ENCODE assay signal across 6 cellular contexts in genomic region chr19:14434157-14434501, GRCh38. TPM values are rescaled to one million over a fixed set of nuclear protein-coding genes. Genes with fewer than 3 reads are reported as not detected.
A peak's percentile ranks its signal among the peaks of the same experiment; 100 is the strongest.
DNase-seq lines count a peak whose midpoint lies in the region; ATAC-seq and TF ChIP-seq lines count a peak whose summit lies in the region.

No MANE protein-coding gene starts in this region.

- POLR2A ChIA-PET in CD8-positive, alpha-beta memory T cell (lab: Charles Lee) = interaction anchor here (0.6 to 1.0 kb wide), 5 partner anchors 14 to 83 kb away, joined by 3 to 11 read pairs (median 4); partner anchors contain the start of gene DDX39A

- H3K9me3 Mint-ChIP-seq in CD8-positive, alpha-beta memory T cell = no peaks in the 10 kb centered on the region

- no peak for TF ChIP-seq CTCF in cardiac muscle cell (IDR thresholded peaks at IDR 0.05; ENCODE audit: low read depth, low read length)
- TF ChIP-seq CTCF in tibial nerve (IDR thresholded peaks at IDR 0.05) = no peak
- TF ChIP-seq CTCF in GM10266 (IDR thresholded peaks at IDR 0.05; ENCODE audit: control insufficient read depth, insufficient read depth, low read depth, missing control alignments) = no peak

- TF ChIP-seq EP300 in tibial nerve (IDR thresholded peaks at IDR 0.05) = no peak

- peaks cover 37 to 57% (median 51%) of the 10 kb centered on the region in 3 donors for H3K4me1 Mint-ChIP-seq in CD8-positive, alpha-beta memory T cell

- CTCF ChIA-PET in CD8-positive, alpha-beta memory T cell (lab: Charles Lee) = interaction anchor here (0.6 to 1.0 kb wide), 3 partner anchors 14 to 47 kb away, joined by 3 to 7 read pairs (median 3); no protein-coding TSS in a partner anchor

- H3K4me3 ChIP-seq in CD8-positive, alpha-beta memory T cell (ENCODE audit: low read length) = peak overlapping the region; percentile 47
- H3K4me3 ChIP-seq in NT2/D1 (ENCODE audit: insufficient read length, low read depth) = peak overlapping the region; percentile 70
- peak overlapping the region; percentile 86 for H3K4me3 ChIP-seq in cardiac muscle cell
- peak overlapping the region; percentile 67 to 82 (median 72) for H3K4me3 ChIP-seq in tibial nerve

- no peaks in the 10 kb centered on the region for H3K9me3 ChIP-seq in CD8-positive, alpha-beta memory T cell (ENCODE audit: low read length)
- H3K9me3 ChIP-seq in NT2/D1 (ENCODE audit: insufficient read depth, low read length) = no peaks in the 10 kb centered on the region
- no peaks in the 10 kb centered on the region for H3K9me3 ChIP-seq in cardiac muscle cell (ENCODE audit: low read depth)
- no peaks in the 10 kb centered on the region for H3K9me3 ChIP-seq in tibial nerve

- peak overlapping the region; percentile 67 to 92 (median 85) for H3K4me3 Mint-ChIP-seq in CD8-positive, alpha-beta memory T cell

- H3K27me3 ChIP-seq in CD8-positive, alpha-beta memory T cell (ENCODE audit: insufficient read depth, low read length, poor library complexity, severe bottlenecking) = no peaks in the 10 kb centered on the region
- peaks cover 3% of the 10 kb centered on the region for H3K27me3 ChIP-seq in NT2/D1 (ENCODE audit: insufficient read depth, insufficient read length)
- no peaks in the 10 kb centered on the region for H3K27me3 ChIP-seq in cardiac muscle cell
- H3K27me3 ChIP-seq in tibial nerve = no peaks in the 10 kb centered on the region

- H3K27ac Mint-ChIP-seq in CD8-positive, alpha-beta memory T cell = peak overlapping the region; percentile 41 to 97 (median 91)

- peaks cover 0 to 3% (median 0%) of the 10 kb centered on the region in 3 donors for H3K36me3 Mint-ChIP-seq in CD8-positive, alpha-beta memory T cell

- ATAC-seq in HG02798 (IDR thresholded peaks at IDR 0.05; ENCODE audit: poor library complexity, unreplicated experiment) = no peak

- DNase-seq in CD8-positive, alpha-beta memory T cell = peak in 1 of 5 donors; percentile 18
- DNase-seq in NT2/D1 (ENCODE audit: low read depth, low spot score) (no peak), cardiac muscle cell (ENCODE audit: low read depth in 1 of 2, low spot score in 1 of 2) (no peak), tibial nerve (ENCODE audit: low spot score in 2 of 2) (no peak), GM10266 (ENCODE audit: extremely low spot score) (no peak)

- peak overlapping the region; percentile 74 for H3K27ac ChIP-seq in CD8-positive, alpha-beta memory T cell (ENCODE audit: low read depth, low read length)
- H3K27ac ChIP-seq in cardiac muscle cell (no peak overlapping the region), tibial nerve (peak overlapping the region; percentile 47 to 91 (median 87))

- H3K9ac ChIP-seq in NT2/D1 (ENCODE audit: insufficient read length, low read depth) = peak overlapping the region; percentile 89

- TF ChIP-seq POLR2A in tibial nerve (IDR thresholded peaks at IDR 0.05) = no peak

- peaks cover 0 to 1% of the 10 kb centered on the region in 2 donors for H3K27me3 Mint-ChIP-seq in CD8-positive, alpha-beta memory T cell

- peaks cover 46% of the 10 kb centered on the region for H3K4me1 ChIP-seq in CD8-positive, alpha-beta memory T cell (ENCODE audit: insufficient read depth, low read length)
- H3K4me1 ChIP-seq in NT2/D1 (ENCODE audit: insufficient read depth, insufficient read length) = peaks cover 12% of the 10 kb centered on the region
- H3K4me1 ChIP-seq in cardiac muscle cell (ENCODE audit: low read depth) = peaks cover 6% of the 10 kb centered on the region
- H3K4me1 ChIP-seq in tibial nerve = peaks cover 0 to 56% (median 23%) of the 10 kb centered on the region in 4 donors

- H3K36me3 ChIP-seq in CD8-positive, alpha-beta memory T cell (ENCODE audit: insufficient read depth, low read length) = no peaks in the 10 kb centered on the region
- H3K36me3 ChIP-seq in NT2/D1 (ENCODE audit: insufficient read depth, insufficient read length, low read length) (peaks cover 6% of the 10 kb centered on the region), cardiac muscle cell (no peaks in the 10 kb centered on the region), tibial nerve (peaks cover 0 to 11% (median 0%) of the 10 kb centered on the region in 3 donors)

- 22 to 23% methylated on average over 4 of the region's 4 CpGs for WGBS in tibial nerve, 2 donors

RNA-seq across cellular contexts. Expression of gene PKN1, which starts 1.0 kb away (rescaled TPM):
- 100 to 1,000 TPM; 177 to 205 TPM for total RNA-seq in CD8-positive, alpha-beta memory T cell
- polyA plus RNA-seq in CD8-positive, alpha-beta memory T cell = 86.6 TPM
- total RNA-seq in cardiac muscle cell = 123 and 147 TPM in 2 replicates
- polyA plus RNA-seq in cardiac muscle cell = 109 and 132 TPM in 2 replicates
- 100 to 1,000 TPM in 2 of 4 donors, 10 to 100 TPM in 2; 73.9 to 150 (median 118) TPM for total RNA-seq in tibial nerve

RNA-seq across cellular contexts. Expression of gene DDX39A, which starts 15.0 kb away (rescaled TPM):
- total RNA-seq in CD8-positive, alpha-beta memory T cell = 100 to 1,000 TPM; 298 to 302 TPM
- polyA plus RNA-seq in CD8-positive, alpha-beta memory T cell = 110 TPM
- total RNA-seq in cardiac muscle cell (49.9 and 73.3 TPM in 2 replicates), tibial nerve (100 to 1,000 TPM in 2 of 4 donors, 10 to 100 TPM in 2; 60.7 to 136 (median 92.6) TPM)
- polyA plus RNA-seq in cardiac muscle cell = 77.0 and 87.7 TPM in 2 replicates

RNA-seq across cellular contexts. Expression of gene PTGER1, which starts 41.0 kb away (rescaled TPM):
- total RNA-seq in CD8-positive, alpha-beta memory T cell = not detected
- not detected for polyA plus RNA-seq in CD8-positive, alpha-beta memory T cell
- 0.42 TPM in 1 of 2 replicates, not detected in the other for total RNA-seq in cardiac muscle cell
- polyA plus RNA-seq in cardiac muscle cell = 0.36 and 0.75 TPM in 2 replicates
- total RNA-seq in tibial nerve = 1 to 10 TPM in 3 of 4 donors, under 1 TPM in 1; 0.90 to 5.9 (median 3.5) TPM

RNA-seq across cellular contexts. Expression of gene ADGRE5, which starts 52.9 kb away (rescaled TPM):
- 100 to 1,000 TPM; 231 to 233 TPM for total RNA-seq in CD8-positive, alpha-beta memory T cell
- polyA plus RNA-seq in CD8-positive, alpha-beta memory T cell = 311 TPM
- total RNA-seq in cardiac muscle cell = 2.2 and 7.1 TPM in 2 replicates
- 4.6 and 5.0 TPM in 2 replicates for polyA plus RNA-seq in cardiac muscle cell
- 10 to 100 TPM; 22.0 to 40.9 (median 27.7) TPM for total RNA-seq in tibial nerve
